ENCODE assay signal across 1 cellular context in genomic region chr7:343864-344607, GRCh38.
TF ChIP-seq lines count a peak whose summit lies in the region.

No MANE protein-coding gene starts in this region.

TF ChIP-seq in K562, 482 proteins besides CTCF, POLR2A, EP300 and RAD21 (continued from another document):
- TF ChIP-seq E2F8 (IDR thresholded peaks at IDR 0.05; ENCODE audit: low read depth, partially characterized antibody), result no peak
- no peak for TF ChIP-seq PHF8 (IDR thresholded peaks at IDR 0.05; ENCODE audit: borderline replicate concordance, low read length)
- no peak for TF ChIP-seq ZSCAN32 (CRISPR knock-in tag; IDR thresholded peaks at IDR 0.05)
